17 cellular contexts compared by ENCODE assay signal in the genomic region with DNA sequence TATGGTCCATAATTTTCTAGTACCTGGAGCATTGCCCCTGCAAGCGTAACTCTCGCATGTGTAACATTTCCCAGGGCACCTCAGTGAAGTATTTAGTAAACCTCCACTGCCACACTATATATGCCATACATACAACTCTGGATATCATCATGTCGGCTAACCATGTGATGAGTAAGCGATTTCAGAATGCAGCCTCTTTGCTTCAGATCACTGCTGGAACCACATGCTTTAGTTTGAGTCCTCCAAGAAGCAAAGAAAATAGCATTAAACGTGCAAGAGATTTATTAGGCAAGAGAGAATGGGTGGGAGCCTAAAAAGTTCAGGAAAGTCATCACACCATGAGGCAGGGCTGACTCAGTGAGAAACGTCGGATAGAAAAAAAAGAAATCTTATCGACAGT.
DNase-seq lines count a peak whose midpoint lies in the region; ATAC-seq and TF ChIP-seq lines count a peak whose summit lies in the region.
"Had no signal": no experiment of that assay in that cellular context is flagged by ENCODE, and none has a peak within 500 bp of the region (broad histone marks: within the 10 kb centered on the region; RNA-seq: fewer than 3 reads in every experiment).

No MANE protein-coding gene starts in this region.

- intact Hi-C loops in adrenal gland (cut with DNase I) = no loop called here

- no peaks in the 10 kb centered on the region for H3F3A ChIP-seq in GM23338 (replicated peaks; ENCODE audit: low read depth)

- H3K4me1 Mint-ChIP-seq in GM23338 = peaks cover 2% of the 10 kb centered on the region; the same call in 1 of the 3 replicates
- H3K4me1 Mint-ChIP-seq: CD4-positive, CD25-positive, alpha-beta regulatory T cell; CD8-positive, alpha-beta memory T cell; H9 had no signal

- 78% methylated on average over 8 of the region's 8 CpGs for WGBS in hepatocyte (ENCODE audit: low lambda C conversion rate, missing lambda C conversion rate)
- WGBS in adrenal gland, 4 donors = 77 to 85% (median 80%) methylated on average over 8 of the region's 8 CpGs

- H3K79me2 ChIP-seq in GM23338 (replicated peaks; ENCODE audit: insufficient read depth) (no peaks in the 10 kb centered on the region), hepatocyte (no peaks in the 10 kb centered on the region)

- no peaks in the 10 kb centered on the region for H3K9me3 Mint-ChIP-seq in GM23338

- ATAC-seq in GM23338 (no peak), GM18867 (IDR thresholded peaks at IDR 0.05; ENCODE audit: unreplicated experiment) (no peak)
- ATAC-seq: GM12878 had no signal

- peak overlapping the region; percentile 55; the same call in 1 of the 2 replicates for H3K27ac Mint-ChIP-seq in GM23338
- H3K27ac Mint-ChIP-seq: CD4-positive, CD25-positive, alpha-beta regulatory T cell; H9 had no signal

- H3K36me3 ChIP-seq in GM23338 (ENCODE audit: insufficient read depth) = no peaks in the 10 kb centered on the region
- no peaks in the 10 kb centered on the region for H3K36me3 ChIP-seq in hepatocyte (replicated peaks; ENCODE audit: insufficient read depth, low read depth)
- H3K36me3 ChIP-seq in adrenal gland (replicated peaks in 1 of 2) = no peaks in the 10 kb centered on the region
- H3K36me3 ChIP-seq: BE2C had no signal

- H3K4me3 Mint-ChIP-seq in GM23338 = no peak overlapping the region
- H3K4me3 Mint-ChIP-seq: CD4-positive, CD25-positive, alpha-beta regulatory T cell; CD8-positive, alpha-beta memory T cell; H9 had no signal

- H3K9me2 ChIP-seq in GM23338 (ENCODE audit: insufficient read depth) (no peaks in the 10 kb centered on the region), hepatocyte (replicated peaks; ENCODE audit: insufficient read depth) (no peaks in the 10 kb centered on the region)

- TF ChIP-seq CTCF in GM23338 (conservative IDR thresholded peaks at IDR 0.05; ENCODE audit: low read depth in 2 of 2) (no peak), hepatocyte (IDR thresholded peaks at IDR 0.05; ENCODE audit: poor library complexity) (no peak), adrenal gland (IDR thresholded peaks at IDR 0.05) (no peak)

- TF ChIP-seq POLR2A in adrenal gland (IDR thresholded peaks at IDR 0.05) = no peak

- DNase-seq in GM23338 (ENCODE audit: low spot score) = no peak
- DNase-seq in amniotic epithelial cell (ENCODE audit: low read depth) = peak; percentile 94
- DNase-seq in hepatocyte (ENCODE audit: low spot score) = peak; percentile 7
- DNase-seq in adrenal gland = no peak
- no peak for DNase-seq in iPS-NIHi11 (ENCODE audit: low spot score)
- DNase-seq: ACHN; BE2C; C1 segment of cervical spinal cord; CD4-positive, CD25-positive, alpha-beta regulatory T cell; CD8-positive, alpha-beta memory T cell; DMS 273 treated with DMSO at 0.1 percent for 48 hours; DMS53; DND-41; EL; H9 had no signal

- H3K36me3 Mint-ChIP-seq in GM23338 (ENCODE audit: low read depth) = no peaks in the 10 kb centered on the region
- H3K36me3 Mint-ChIP-seq: CD4-positive, CD25-positive, alpha-beta regulatory T cell; CD8-positive, alpha-beta memory T cell had no signal

- no peak overlapping the region for H3K4me2 ChIP-seq in GM23338
- no peak overlapping the region for H3K4me2 ChIP-seq in hepatocyte

- H3K4me1 ChIP-seq in GM23338 (ENCODE audit: insufficient read depth) (peaks cover 4% of the 10 kb centered on the region; the same call in 1 of the 2 replicates), hepatocyte (ENCODE audit: insufficient read depth) (no peaks in the 10 kb centered on the region), adrenal gland (replicated peaks in 1 of 2) (no peaks in the 10 kb centered on the region)
- H3K4me1 ChIP-seq: BE2C had no signal

- no peaks in the 10 kb centered on the region for H4K20me1 ChIP-seq in GM23338 (replicated peaks; ENCODE audit: insufficient read depth)
- no peaks in the 10 kb centered on the region for H4K20me1 ChIP-seq in hepatocyte (ENCODE audit: insufficient read depth, poor library complexity, severe bottlenecking)

- H3K9me3 ChIP-seq in hepatocyte (ENCODE audit: low read depth) (no peaks in the 10 kb centered on the region), adrenal gland (replicated peaks in 1 of 3) (no peaks in the 10 kb centered on the region)
- H3K9me3 ChIP-seq: BE2C had no signal

- H3K27me3 Mint-ChIP-seq in GM23338 (ENCODE audit: insufficient read depth, low read depth, poor library complexity) = no peaks in the 10 kb centered on the region
- H3K27me3 Mint-ChIP-seq: CD4-positive, CD25-positive, alpha-beta regulatory T cell; CD8-positive, alpha-beta memory T cell had no signal

- 0 out of 2 replicates have a peak overlapping the region, but pooled peaks have one; percentile 18 for H2AFZ ChIP-seq in GM23338
- no peak overlapping the region for H2AFZ ChIP-seq in hepatocyte

- H3K27ac ChIP-seq in GM23338 (ENCODE audit: low read depth) (no peak overlapping the region), hepatocyte (no peak overlapping the region), adrenal gland (no peak overlapping the region)

- no peak overlapping the region for H3K4me3 ChIP-seq in GM23338
- no peak overlapping the region for H3K4me3 ChIP-seq in hepatocyte
- H3K4me3 ChIP-seq in adrenal gland = no peak overlapping the region
- H3K4me3 ChIP-seq: GM12878 had no signal

- H3K27me3 ChIP-seq in GM23338 (ENCODE audit: insufficient read depth) = no peaks in the 10 kb centered on the region
- H3K27me3 ChIP-seq in hepatocyte = no peaks in the 10 kb centered on the region
- no peaks in the 10 kb centered on the region for H3K27me3 ChIP-seq in adrenal gland
- H3K27me3 ChIP-seq: BE2C had no signal

TF ChIP-seq in GM23338, 12 proteins besides CTCF, POLR2A, EP300 and RAD21 (continues in another document):
- TF ChIP-seq NANOG (IDR thresholded peaks at IDR 0.05; ENCODE audit: borderline replicate concordance) = no peak
- no peak for TF ChIP-seq ZNF331 (CRISPR knock-in tag; IDR thresholded peaks at IDR 0.05; ENCODE audit: low read depth)
- no peak for TF ChIP-seq ZNF114 (CRISPR knock-in tag; IDR thresholded peaks at IDR 0.05)
- no peak for TF ChIP-seq JUNB (IDR thresholded peaks at IDR 0.05; ENCODE audit: unreplicated experiment)
- no peak for TF ChIP-seq CREB1 (CRISPR knock-in tag; IDR thresholded peaks at IDR 0.05; ENCODE audit: low read depth)
- no peak for TF ChIP-seq EZH2 (IDR thresholded peaks at IDR 0.05; ENCODE audit: low read depth, unreplicated experiment)
- TF ChIP-seq, protein P1, sequence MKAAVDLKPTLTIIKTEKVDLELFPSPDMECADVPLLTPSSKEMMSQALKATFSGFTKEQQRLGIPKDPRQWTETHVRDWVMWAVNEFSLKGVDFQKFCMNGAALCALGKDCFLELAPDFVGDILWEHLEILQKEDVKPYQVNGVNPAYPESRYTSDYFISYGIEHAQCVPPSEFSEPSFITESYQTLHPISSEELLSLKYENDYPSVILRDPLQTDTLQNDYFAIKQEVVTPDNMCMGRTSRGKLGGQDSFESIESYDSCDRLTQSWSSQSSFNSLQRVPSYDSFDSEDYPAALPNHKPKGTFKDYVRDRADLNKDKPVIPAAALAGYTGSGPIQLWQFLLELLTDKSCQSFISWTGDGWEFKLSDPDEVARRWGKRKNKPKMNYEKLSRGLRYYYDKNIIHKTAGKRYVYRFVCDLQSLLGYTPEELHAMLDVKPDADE (IDR thresholded peaks at IDR 0.05) = no peak
- TF ChIP-seq, protein P2, sequence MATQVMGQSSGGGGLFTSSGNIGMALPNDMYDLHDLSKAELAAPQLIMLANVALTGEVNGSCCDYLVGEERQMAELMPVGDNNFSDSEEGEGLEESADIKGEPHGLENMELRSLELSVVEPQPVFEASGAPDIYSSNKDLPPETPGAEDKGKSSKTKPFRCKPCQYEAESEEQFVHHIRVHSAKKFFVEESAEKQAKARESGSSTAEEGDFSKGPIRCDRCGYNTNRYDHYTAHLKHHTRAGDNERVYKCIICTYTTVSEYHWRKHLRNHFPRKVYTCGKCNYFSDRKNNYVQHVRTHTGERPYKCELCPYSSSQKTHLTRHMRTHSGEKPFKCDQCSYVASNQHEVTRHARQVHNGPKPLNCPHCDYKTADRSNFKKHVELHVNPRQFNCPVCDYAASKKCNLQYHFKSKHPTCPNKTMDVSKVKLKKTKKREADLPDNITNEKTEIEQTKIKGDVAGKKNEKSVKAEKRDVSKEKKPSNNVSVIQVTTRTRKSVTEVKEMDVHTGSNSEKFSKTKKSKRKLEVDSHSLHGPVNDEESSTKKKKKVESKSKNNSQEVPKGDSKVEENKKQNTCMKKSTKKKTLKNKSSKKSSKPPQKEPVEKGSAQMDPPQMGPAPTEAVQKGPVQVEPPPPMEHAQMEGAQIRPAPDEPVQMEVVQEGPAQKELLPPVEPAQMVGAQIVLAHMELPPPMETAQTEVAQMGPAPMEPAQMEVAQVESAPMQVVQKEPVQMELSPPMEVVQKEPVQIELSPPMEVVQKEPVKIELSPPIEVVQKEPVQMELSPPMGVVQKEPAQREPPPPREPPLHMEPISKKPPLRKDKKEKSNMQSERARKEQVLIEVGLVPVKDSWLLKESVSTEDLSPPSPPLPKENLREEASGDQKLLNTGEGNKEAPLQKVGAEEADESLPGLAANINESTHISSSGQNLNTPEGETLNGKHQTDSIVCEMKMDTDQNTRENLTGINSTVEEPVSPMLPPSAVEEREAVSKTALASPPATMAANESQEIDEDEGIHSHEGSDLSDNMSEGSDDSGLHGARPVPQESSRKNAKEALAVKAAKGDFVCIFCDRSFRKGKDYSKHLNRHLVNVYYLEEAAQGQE (IDR thresholded peaks at IDR 0.05; ENCODE audit: unreplicated experiment) = no peak

Comparison
In these comparisons a context has a peak if more than half of its experiments do, and no peak if none do; other contexts are left out.
1. DNase-seq: peak in amniotic epithelial cell (single experiment) and hepatocyte (single experiment); none in GM23338 (single experiment), adrenal gland (0 of 7) and iPS-NIHi11 (single experiment).